Comparison of ENCODE assay signal across 1 cellular context in the genomic region with DNA sequence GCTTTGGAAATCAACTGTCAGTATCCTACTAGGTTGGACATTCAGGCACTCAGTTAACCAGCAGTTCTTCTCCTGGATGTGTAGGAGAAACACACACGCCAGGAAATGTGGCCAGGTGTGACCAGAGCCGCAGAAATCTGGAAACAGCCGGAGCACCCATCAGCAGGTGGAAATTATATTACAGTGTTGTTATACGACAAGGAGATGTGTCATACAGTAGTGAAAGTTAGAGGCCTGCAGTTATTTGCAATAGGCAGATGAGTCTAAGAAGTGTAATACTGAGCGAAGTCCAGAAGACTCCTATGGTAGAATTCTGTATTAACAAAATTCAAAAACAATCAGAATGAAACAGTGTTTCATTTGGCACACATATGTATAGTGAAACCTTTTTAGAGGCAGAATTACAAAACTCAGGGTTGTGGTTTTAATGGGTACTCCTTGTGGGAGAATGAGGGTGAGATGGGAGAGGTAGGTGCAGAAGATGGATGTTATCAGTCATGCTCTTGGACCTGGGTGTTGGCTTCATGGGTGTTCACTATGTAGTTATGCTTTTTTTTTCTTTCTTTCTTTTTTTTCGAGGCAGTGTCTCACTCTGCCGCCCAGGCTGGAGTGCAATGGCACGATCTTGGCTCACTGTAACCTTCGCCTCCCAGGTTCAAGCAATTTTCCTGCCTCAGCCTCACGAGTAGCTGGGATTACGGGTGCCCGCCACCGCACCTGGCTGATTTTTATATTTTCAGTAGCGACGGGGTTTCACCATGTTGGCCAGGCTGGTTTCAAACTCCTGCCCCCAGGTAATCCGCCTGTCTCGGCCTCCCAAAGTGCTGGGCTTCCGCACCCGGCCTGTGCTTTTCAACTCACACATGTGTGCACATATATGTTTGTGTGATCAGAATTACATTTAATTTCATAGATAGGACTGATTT.
TF ChIP-seq lines count a peak whose summit lies in the region.

No MANE protein-coding gene starts in this region.

TF ChIP-seq in GM12878, 131 proteins besides CTCF, POLR2A, EP300 and RAD21:
- TF ChIP-seq, protein P1, sequence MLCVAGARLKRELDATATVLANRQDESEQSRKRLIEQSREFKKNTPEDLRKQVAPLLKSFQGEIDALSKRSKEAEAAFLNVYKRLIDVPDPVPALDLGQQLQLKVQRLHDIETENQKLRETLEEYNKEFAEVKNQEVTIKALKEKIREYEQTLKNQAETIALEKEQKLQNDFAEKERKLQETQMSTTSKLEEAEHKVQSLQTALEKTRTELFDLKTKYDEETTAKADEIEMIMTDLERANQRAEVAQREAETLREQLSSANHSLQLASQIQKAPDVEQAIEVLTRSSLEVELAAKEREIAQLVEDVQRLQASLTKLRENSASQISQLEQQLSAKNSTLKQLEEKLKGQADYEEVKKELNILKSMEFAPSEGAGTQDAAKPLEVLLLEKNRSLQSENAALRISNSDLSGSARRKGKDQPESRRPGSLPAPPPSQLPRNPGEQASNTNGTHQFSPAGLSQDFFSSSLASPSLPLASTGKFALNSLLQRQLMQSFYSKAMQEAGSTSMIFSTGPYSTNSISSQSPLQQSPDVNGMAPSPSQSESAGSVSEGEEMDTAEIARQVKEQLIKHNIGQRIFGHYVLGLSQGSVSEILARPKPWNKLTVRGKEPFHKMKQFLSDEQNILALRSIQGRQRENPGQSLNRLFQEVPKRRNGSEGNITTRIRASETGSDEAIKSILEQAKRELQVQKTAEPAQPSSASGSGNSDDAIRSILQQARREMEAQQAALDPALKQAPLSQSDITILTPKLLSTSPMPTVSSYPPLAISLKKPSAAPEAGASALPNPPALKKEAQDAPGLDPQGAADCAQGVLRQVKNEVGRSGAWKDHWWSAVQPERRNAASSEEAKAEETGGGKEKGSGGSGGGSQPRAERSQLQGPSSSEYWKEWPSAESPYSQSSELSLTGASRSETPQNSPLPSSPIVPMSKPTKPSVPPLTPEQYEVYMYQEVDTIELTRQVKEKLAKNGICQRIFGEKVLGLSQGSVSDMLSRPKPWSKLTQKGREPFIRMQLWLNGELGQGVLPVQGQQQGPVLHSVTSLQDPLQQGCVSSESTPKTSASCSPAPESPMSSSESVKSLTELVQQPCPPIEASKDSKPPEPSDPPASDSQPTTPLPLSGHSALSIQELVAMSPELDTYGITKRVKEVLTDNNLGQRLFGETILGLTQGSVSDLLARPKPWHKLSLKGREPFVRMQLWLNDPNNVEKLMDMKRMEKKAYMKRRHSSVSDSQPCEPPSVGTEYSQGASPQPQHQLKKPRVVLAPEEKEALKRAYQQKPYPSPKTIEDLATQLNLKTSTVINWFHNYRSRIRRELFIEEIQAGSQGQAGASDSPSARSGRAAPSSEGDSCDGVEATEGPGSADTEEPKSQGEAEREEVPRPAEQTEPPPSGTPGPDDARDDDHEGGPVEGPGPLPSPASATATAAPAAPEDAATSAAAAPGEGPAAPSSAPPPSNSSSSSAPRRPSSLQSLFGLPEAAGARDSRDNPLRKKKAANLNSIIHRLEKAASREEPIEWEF (IDR thresholded peaks at IDR 0.05; ENCODE audit: insufficient replicate concordance, low read depth, low read length): no peak
- TF ChIP-seq YBX1 (IDR thresholded peaks at IDR 0.05): no peak
- no peak for TF ChIP-seq HDGF (IDR thresholded peaks at IDR 0.05)
- peak; percentile 92 for TF ChIP-seq BCL3 (IDR thresholded peaks at IDR 0.05; ENCODE audit: borderline replicate concordance, insufficient read depth, low read depth, low read length, poor library complexity, severe bottlenecking)
